In the genomic region with DNA sequence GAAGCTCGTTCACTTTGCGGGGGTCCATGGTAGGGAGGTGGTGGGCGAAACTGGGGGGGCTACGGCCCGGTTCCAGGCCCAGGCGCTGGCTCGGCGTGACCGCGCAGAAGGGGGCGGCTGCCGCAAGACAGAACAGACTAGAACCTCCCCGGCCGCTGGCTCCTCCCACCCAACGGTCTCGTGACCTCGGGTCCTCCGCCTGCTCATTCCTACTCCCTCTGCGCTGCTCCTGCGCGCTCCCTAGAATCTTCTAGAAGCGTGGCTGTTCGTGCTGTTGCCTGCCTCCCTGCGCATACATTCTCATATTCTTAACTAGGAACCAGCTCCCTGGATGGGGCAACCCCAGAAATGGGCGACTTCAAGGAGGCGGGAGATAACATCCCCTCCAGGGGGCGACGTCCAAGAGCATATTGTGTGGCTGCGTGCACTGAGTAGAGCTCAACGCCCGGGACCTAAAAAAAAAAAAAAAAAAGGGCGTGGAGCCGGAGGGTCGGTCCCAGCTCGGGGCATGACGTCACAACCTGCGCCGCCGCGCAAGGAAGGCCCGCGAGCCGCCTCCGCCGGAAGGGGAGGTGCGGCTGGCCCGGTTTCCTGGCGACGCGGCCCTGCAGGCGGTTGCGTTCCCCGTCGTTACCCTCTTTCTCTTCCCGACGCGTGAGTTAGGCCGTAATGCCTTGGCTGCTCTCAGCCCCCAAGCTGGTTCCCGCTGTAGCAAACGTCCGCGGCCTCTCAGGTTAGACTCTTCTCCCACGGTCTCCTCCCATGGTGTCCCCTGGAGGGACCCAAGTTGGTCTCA, we compare ENCODE assay signal across 1 cellular context.
A peak's percentile ranks its signal among the peaks of the same experiment; 100 is the strongest.
TF ChIP-seq lines count a peak whose summit lies in the region.

ST13 (minus strand) TSS at position 127 of the 796 bp plus-strand sequence; CDS start at position 28, 99 bp downstream.
XPNPEP3 (plus strand) TSS at position 636 of the 796 bp plus-strand sequence; CDS start at position 670, 34 bp downstream.

TF ChIP-seq in K562, 482 proteins besides CTCF, POLR2A, EP300 and RAD21 (continued from another document and continues in another):
- TF ChIP-seq JUND (IDR thresholded peaks at IDR 0.05; ENCODE audit: borderline replicate concordance, low read depth, low read length) (peak; percentile 45), JUND (tag; IDR thresholded peaks at IDR 0.05; ENCODE audit: borderline replicate concordance, low read depth, low read length) (peak; percentile 40; the same call in 1 of the 3 replicates), HNRNPH1 (optimal IDR thresholded peaks at IDR 0.05; ENCODE audit: low read depth, low read length) (no peak), GMEB1 (CRISPR knock-in tag; IDR thresholded peaks at IDR 0.05) (no peak), ZNF23 (CRISPR knock-in tag; IDR thresholded peaks at IDR 0.05) (no peak), JUNB (CRISPR knock-in tag; conservative IDR thresholded peaks at IDR 0.05) (no peak), NR2C2 (CRISPR knock-in tag; IDR thresholded peaks at IDR 0.05) (no peak), NR2C2 (tag; IDR thresholded peaks at IDR 0.05) (peak; percentile 72), C11orf30 (IDR thresholded peaks at IDR 0.05; ENCODE audit: low read depth) (peak; percentile 94), HDAC6 (IDR thresholded peaks at IDR 0.05; ENCODE audit: low read depth, low read length) (no peak), HDAC3 (IDR thresholded peaks at IDR 0.05; ENCODE audit: borderline replicate concordance, partially characterized antibody) (no peak), ZNF197 (CRISPR knock-in tag; IDR thresholded peaks at IDR 0.05; ENCODE audit: low read depth) (0 out of 2 replicates have a peak, but pooled peaks have one; percentile 25), COPS2 (conservative IDR thresholded peaks at IDR 0.05) (no peak), ZBED1 (IDR thresholded peaks at IDR 0.05) (no peak), NR2C1 (IDR thresholded peaks at IDR 0.05) (no peak), NR2C1 (tag; IDR thresholded peaks at IDR 0.05) (no peak), RREB1 (CRISPR knock-in tag; IDR thresholded peaks at IDR 0.05) (no peak), HNRNPL (IDR thresholded peaks at IDR 0.05; ENCODE audit: low read depth, low read length) (no peak), TAF1 (IDR thresholded peaks at IDR 0.05; ENCODE audit: control insufficient read depth, extremely low read depth, insufficient read depth, low read length, severe bottlenecking) (peak; percentile 62), KDM1A (IDR thresholded peaks at IDR 0.05) (no peak), CC2D1A (IDR thresholded peaks at IDR 0.05) (no peak), RAD51 (IDR thresholded peaks at IDR 0.05; ENCODE audit: borderline replicate concordance, low read depth) (peak; percentile 82), BRD9 (IDR thresholded peaks at IDR 0.05; ENCODE audit: low read depth, partially characterized antibody) (no peak), ZNF436 (CRISPR knock-in tag; IDR thresholded peaks at IDR 0.05) (no peak), ZNF79 (CRISPR knock-in tag; IDR thresholded peaks at IDR 0.05; ENCODE audit: low read depth) (no peak), NFRKB (IDR thresholded peaks at IDR 0.05; ENCODE audit: low read depth) (no peak), NCOR1 (IDR thresholded peaks at IDR 0.05) (no peak), CGGBP1 (CRISPR knock-in tag; IDR thresholded peaks at IDR 0.05) (no peak), ATF3 (IDR thresholded peaks at IDR 0.05) (peak; percentile 88), ATF3 (CRISPR knock-in tag; conservative IDR thresholded peaks at IDR 0.05) (no peak; the same call in 1 of the 2 replicates), SAFB (IDR thresholded peaks at IDR 0.05; ENCODE audit: borderline replicate concordance, low read depth, low read length) (no peak), TFAM (CRISPR knock-in tag; conservative IDR thresholded peaks at IDR 0.05) (no peak), ATF1 (CRISPR knock-in tag; IDR thresholded peaks at IDR 0.05) (peak; percentile 81), ATF1 (tag; IDR thresholded peaks at IDR 0.05) (peak; percentile 99), NR4A1 (CRISPR knock-in tag; IDR thresholded peaks at IDR 0.05) (no peak), NR4A1 (tag; IDR thresholded peaks at IDR 0.05) (no peak)
- TF ChIP-seq, protein P1, sequence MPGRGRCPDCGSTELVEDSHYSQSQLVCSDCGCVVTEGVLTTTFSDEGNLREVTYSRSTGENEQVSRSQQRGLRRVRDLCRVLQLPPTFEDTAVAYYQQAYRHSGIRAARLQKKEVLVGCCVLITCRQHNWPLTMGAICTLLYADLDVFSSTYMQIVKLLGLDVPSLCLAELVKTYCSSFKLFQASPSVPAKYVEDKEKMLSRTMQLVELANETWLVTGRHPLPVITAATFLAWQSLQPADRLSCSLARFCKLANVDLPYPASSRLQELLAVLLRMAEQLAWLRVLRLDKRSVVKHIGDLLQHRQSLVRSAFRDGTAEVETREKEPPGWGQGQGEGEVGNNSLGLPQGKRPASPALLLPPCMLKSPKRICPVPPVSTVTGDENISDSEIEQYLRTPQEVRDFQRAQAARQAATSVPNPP (IDR thresholded peaks at IDR 0.05; ENCODE audit: borderline replicate concordance, insufficient read depth, insufficient read length), result no peak
- TF ChIP-seq, protein P2, sequence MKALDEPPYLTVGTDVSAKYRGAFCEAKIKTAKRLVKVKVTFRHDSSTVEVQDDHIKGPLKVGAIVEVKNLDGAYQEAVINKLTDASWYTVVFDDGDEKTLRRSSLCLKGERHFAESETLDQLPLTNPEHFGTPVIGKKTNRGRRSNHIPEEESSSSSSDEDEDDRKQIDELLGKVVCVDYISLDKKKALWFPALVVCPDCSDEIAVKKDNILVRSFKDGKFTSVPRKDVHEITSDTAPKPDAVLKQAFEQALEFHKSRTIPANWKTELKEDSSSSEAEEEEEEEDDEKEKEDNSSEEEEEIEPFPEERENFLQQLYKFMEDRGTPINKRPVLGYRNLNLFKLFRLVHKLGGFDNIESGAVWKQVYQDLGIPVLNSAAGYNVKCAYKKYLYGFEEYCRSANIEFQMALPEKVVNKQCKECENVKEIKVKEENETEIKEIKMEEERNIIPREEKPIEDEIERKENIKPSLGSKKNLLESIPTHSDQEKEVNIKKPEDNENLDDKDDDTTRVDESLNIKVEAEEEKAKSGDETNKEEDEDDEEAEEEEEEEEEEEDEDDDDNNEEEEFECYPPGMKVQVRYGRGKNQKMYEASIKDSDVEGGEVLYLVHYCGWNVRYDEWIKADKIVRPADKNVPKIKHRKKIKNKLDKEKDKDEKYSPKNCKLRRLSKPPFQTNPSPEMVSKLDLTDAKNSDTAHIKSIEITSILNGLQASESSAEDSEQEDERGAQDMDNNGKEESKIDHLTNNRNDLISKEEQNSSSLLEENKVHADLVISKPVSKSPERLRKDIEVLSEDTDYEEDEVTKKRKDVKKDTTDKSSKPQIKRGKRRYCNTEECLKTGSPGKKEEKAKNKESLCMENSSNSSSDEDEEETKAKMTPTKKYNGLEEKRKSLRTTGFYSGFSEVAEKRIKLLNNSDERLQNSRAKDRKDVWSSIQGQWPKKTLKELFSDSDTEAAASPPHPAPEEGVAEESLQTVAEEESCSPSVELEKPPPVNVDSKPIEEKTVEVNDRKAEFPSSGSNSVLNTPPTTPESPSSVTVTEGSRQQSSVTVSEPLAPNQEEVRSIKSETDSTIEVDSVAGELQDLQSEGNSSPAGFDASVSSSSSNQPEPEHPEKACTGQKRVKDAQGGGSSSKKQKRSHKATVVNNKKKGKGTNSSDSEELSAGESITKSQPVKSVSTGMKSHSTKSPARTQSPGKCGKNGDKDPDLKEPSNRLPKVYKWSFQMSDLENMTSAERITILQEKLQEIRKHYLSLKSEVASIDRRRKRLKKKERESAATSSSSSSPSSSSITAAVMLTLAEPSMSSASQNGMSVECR (CRISPR knock-in tag; IDR thresholded peaks at IDR 0.05), result peak; percentile 48
- TF ChIP-seq, protein P3, sequence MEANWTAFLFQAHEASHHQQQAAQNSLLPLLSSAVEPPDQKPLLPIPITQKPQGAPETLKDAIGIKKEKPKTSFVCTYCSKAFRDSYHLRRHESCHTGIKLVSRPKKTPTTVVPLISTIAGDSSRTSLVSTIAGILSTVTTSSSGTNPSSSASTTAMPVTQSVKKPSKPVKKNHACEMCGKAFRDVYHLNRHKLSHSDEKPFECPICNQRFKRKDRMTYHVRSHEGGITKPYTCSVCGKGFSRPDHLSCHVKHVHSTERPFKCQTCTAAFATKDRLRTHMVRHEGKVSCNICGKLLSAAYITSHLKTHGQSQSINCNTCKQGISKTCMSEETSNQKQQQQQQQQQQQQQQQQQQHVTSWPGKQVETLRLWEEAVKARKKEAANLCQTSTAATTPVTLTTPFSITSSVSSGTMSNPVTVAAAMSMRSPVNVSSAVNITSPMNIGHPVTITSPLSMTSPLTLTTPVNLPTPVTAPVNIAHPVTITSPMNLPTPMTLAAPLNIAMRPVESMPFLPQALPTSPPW (CRISPR knock-in tag; IDR thresholded peaks at IDR 0.05), result peak; percentile 81
- TF ChIP-seq, protein P4, sequence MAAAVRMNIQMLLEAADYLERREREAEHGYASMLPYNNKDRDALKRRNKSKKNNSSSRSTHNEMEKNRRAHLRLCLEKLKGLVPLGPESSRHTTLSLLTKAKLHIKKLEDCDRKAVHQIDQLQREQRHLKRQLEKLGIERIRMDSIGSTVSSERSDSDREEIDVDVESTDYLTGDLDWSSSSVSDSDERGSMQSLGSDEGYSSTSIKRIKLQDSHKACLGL (CRISPR knock-in tag; IDR thresholded peaks at IDR 0.05; ENCODE audit: borderline replicate concordance, poor library complexity, severe bottlenecking), result no peak
